Comparison of ENCODE assay signal across 1 cellular context in the genomic region with DNA sequence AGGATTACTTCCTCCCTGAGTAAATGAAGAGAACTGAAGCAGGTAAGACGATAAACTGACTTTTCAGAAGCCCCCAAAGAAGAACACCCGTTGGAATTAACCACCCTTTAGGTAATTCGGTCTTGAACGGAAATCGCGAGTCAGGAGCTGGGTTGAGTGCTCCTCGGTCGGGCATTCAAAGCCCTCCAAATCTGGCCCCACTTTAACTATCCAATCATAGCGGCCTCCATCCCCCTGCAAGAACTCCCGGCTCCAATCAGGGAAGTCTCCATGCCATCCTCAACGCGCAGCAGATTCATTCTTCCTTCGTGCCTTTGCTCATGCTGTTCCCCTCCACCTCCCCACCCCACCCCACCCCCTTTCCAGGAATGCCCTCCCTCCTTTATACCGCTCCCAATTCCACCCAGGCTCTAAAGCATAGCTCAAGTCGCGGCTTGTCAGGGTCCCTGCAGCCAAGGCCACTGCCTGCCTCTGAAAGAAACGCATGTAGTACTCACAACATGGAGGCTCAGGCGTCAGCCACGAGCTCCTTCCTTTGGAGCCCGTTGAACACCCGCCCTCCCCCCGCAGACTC.
TF ChIP-seq lines count a peak whose summit lies in the region.

No MANE protein-coding gene starts in this region.

TF ChIP-seq in HEK293, 187 proteins besides CTCF, POLR2A, EP300 and RAD21 (continued from another document and continues in another):
- TF ChIP-seq, protein P1, sequence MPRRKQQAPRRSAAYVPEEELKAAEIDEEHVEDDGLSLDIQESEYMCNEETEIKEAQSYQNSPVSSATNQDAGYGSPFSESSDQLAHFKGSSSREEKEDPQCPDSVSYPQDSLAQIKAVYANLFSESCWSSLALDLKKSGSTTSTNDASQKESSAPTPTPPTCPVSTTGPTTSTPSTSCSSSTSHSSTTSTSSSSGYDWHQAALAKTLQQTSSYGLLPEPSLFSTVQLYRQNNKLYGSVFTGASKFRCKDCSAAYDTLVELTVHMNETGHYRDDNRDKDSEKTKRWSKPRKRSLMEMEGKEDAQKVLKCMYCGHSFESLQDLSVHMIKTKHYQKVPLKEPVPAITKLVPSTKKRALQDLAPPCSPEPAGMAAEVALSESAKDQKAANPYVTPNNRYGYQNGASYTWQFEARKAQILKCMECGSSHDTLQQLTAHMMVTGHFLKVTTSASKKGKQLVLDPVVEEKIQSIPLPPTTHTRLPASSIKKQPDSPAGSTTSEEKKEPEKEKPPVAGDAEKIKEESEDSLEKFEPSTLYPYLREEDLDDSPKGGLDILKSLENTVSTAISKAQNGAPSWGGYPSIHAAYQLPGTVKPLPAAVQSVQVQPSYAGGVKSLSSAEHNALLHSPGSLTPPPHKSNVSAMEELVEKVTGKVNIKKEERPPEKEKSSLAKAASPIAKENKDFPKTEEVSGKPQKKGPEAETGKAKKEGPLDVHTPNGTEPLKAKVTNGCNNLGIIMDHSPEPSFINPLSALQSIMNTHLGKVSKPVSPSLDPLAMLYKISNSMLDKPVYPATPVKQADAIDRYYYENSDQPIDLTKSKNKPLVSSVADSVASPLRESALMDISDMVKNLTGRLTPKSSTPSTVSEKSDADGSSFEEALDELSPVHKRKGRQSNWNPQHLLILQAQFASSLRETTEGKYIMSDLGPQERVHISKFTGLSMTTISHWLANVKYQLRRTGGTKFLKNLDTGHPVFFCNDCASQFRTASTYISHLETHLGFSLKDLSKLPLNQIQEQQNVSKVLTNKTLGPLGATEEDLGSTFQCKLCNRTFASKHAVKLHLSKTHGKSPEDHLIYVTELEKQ (tag by site-specific recombination; IDR thresholded peaks at IDR 0.05; ENCODE audit: borderline replicate concordance), result no peak
- peak; percentile 80 for TF ChIP-seq ZNF335 (tag by site-specific recombination; conservative IDR thresholded peaks at IDR 0.05)
- TF ChIP-seq ZNF513 (tag by site-specific recombination; IDR thresholded peaks at IDR 0.05), result peak; percentile 62; the same call in 1 of the 2 replicates
- no peak for TF ChIP-seq ZNF529 (tag by site-specific recombination; IDR thresholded peaks at IDR 0.05; ENCODE audit: insufficient replicate concordance)
- peak; percentile 63 for TF ChIP-seq ZBTB8A (tag by site-specific recombination; IDR thresholded peaks at IDR 0.05)
- TF ChIP-seq ZNF600 (tag by site-specific recombination; IDR thresholded peaks at IDR 0.05), result no peak
- no peak for TF ChIP-seq ZNF521 (tag by site-specific recombination; IDR thresholded peaks at IDR 0.05)
- TF ChIP-seq ZNF544 (tag by site-specific recombination; IDR thresholded peaks at IDR 0.05), result no peak
- TF ChIP-seq, protein P2, sequence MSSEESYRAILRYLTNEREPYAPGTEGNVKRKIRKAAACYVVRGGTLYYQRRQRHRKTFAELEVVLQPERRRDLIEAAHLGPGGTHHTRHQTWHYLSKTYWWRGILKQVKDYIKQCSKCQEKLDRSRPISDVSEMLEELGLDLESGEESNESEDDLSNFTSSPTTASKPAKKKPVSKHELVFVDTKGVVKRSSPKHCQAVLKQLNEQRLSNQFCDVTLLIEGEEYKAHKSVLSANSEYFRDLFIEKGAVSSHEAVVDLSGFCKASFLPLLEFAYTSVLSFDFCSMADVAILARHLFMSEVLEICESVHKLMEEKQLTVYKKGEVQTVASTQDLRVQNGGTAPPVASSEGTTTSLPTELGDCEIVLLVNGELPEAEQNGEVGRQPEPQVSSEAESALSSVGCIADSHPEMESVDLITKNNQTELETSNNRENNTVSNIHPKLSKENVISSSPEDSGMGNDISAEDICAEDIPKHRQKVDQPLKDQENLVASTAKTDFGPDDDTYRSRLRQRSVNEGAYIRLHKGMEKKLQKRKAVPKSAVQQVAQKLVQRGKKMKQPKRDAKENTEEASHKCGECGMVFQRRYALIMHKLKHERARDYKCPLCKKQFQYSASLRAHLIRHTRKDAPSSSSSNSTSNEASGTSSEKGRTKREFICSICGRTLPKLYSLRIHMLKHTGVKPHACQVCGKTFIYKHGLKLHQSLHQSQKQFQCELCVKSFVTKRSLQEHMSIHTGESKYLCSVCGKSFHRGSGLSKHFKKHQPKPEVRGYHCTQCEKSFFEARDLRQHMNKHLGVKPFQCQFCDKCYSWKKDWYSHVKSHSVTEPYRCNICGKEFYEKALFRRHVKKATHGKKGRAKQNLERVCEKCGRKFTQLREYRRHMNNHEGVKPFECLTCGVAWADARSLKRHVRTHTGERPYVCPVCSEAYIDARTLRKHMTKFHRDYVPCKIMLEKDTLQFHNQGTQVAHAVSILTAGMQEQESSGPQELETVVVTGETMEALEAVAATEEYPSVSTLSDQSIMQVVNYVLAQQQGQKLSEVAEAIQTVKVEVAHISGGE (tag by site-specific recombination; conservative IDR thresholded peaks at IDR 0.05; ENCODE audit: low read depth), result peak; percentile 46; the same call in 1 of the 2 replicates
- TF ChIP-seq ZXDB (tag by site-specific recombination; IDR thresholded peaks at IDR 0.05), result 0 out of 2 replicates have a peak, but pooled peaks have one; percentile 33
- peak; percentile 34; the same call in 1 of the 2 replicates for TF ChIP-seq BCL6B (tag by site-specific recombination; IDR thresholded peaks at IDR 0.05)
- TF ChIP-seq YY2 (tag by site-specific recombination; IDR thresholded peaks at IDR 0.05), result no peak
- TF ChIP-seq ZNF791 (tag by site-specific recombination; IDR thresholded peaks at IDR 0.05), result no peak
- peak; percentile 73 for TF ChIP-seq SP2 (tag by site-specific recombination; IDR thresholded peaks at IDR 0.05)
- TF ChIP-seq ZNF302 (tag by site-specific recombination; IDR thresholded peaks at IDR 0.05; ENCODE audit: low read depth), result no peak
- TF ChIP-seq ZNF623 (tag by site-specific recombination; IDR thresholded peaks at IDR 0.05), result no peak
- no peak for TF ChIP-seq ZNF792 (tag by site-specific recombination; IDR thresholded peaks at IDR 0.05)
- no peak for TF ChIP-seq ZNF248 (tag by site-specific recombination; IDR thresholded peaks at IDR 0.05)
- TF ChIP-seq GLI4 (tag by site-specific recombination; IDR thresholded peaks at IDR 0.05), result no peak
- no peak for TF ChIP-seq ZIC2 (tag by site-specific recombination; IDR thresholded peaks at IDR 0.05)
- peak; percentile 27 for TF ChIP-seq SP3 (tag by site-specific recombination; IDR thresholded peaks at IDR 0.05)
- TF ChIP-seq ZBTB7A (tag by site-specific recombination; IDR thresholded peaks at IDR 0.05; ENCODE audit: low read depth), result no peak
- no peak for TF ChIP-seq ZNF555 (tag by site-specific recombination; conservative IDR thresholded peaks at IDR 0.05)
- TF ChIP-seq KLF8 (tag by site-specific recombination; IDR thresholded peaks at IDR 0.05), result no peak
- no peak for TF ChIP-seq ZNF624 (tag by site-specific recombination; IDR thresholded peaks at IDR 0.05)
- no peak for TF ChIP-seq ZSCAN16 (tag by site-specific recombination; IDR thresholded peaks at IDR 0.05)
- no peak for TF ChIP-seq ZNF626 (tag by site-specific recombination; IDR thresholded peaks at IDR 0.05)
- no peak for TF ChIP-seq ZNF324 (tag by site-specific recombination; IDR thresholded peaks at IDR 0.05)
- TF ChIP-seq ZNF266 (tag by site-specific recombination; IDR thresholded peaks at IDR 0.05; ENCODE audit: low read depth), result no peak
- TF ChIP-seq ZNF37A (tag by site-specific recombination; IDR thresholded peaks at IDR 0.05), result no peak
- TF ChIP-seq ZNF362 (tag by site-specific recombination; IDR thresholded peaks at IDR 0.05), result no peak
- TF ChIP-seq, protein P3, sequence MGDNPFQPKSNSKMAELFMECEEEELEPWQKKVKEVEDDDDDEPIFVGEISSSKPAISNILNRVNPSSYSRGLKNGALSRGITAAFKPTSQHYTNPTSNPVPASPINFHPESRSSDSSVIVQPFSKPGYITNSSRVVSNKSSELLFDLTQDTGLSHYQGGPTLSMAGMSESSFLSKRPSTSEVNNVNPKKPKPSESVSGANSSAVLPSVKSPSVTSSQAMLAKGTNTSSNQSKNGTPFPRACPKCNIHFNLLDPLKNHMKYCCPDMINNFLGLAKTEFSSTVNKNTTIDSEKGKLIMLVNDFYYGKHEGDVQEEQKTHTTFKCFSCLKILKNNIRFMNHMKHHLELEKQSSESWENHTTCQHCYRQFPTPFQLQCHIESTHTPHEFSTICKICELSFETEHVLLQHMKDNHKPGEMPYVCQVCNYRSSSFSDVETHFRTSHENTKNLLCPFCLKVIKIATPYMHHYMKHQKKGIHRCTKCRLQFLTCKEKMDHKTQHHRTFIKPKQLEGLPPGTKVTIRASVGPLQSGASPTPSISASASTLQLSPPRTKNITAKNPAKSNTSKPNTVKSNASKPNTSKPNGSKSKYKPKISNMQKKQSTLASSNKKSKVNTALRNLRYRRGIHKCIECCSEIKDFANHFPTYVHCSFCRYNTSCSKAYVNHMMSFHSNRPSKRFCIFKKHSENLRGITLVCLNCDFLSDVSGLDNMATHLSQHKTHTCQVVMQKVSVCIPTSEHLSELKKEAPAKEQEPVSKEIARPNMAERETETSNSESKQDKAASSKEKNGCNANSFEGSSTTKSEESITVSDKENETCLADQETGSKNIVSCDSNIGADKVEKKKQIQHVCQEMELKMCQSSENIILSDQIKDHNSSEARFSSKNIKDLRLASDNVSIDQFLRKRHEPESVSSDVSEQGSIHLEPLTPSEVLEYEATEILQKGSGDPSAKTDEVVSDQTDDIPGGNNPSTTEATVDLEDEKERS (tag by site-specific recombination; IDR thresholded peaks at IDR 0.05), result no peak
- no peak for TF ChIP-seq ZNF654 (tag by site-specific recombination; IDR thresholded peaks at IDR 0.05; ENCODE audit: low read depth)
- no peak for TF ChIP-seq ZNF830 (tag by site-specific recombination; IDR thresholded peaks at IDR 0.05; ENCODE audit: low read depth)
- no peak for TF ChIP-seq ZNF416 (tag by site-specific recombination; IDR thresholded peaks at IDR 0.05)
- TF ChIP-seq KLF1 (tag by site-specific recombination; IDR thresholded peaks at IDR 0.05), result no peak
- TF ChIP-seq, protein P4, sequence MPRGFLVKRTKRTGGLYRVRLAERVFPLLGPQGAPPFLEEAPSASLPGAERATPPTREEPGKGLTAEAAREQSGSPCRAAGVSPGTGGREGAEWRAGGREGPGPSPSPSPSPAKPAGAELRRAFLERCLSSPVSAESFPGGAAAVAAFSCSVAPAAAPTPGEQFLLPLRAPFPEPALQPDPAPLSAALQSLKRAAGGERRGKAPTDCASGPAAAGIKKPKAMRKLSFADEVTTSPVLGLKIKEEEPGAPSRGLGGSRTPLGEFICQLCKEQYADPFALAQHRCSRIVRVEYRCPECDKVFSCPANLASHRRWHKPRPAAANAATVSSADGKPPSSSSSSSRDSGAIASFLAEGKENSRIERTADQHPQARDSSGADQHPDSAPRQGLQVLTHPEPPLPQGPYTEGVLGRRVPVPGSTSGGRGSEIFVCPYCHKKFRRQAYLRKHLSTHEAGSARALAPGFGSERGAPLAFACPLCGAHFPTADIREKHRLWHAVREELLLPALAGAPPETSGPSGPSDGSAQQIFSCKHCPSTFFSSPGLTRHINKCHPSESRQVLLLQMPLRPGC (tag by site-specific recombination; IDR thresholded peaks at IDR 0.05), result no peak
- TF ChIP-seq ZFP69B (tag by site-specific recombination; IDR thresholded peaks at IDR 0.05), result no peak
- TF ChIP-seq ZNF473 (tag by site-specific recombination; IDR thresholded peaks at IDR 0.05), result no peak
- TF ChIP-seq SCRT1 (tag by site-specific recombination; IDR thresholded peaks at IDR 0.05; ENCODE audit: borderline replicate concordance), result no peak
- no peak; the same call in 1 of the 2 replicates for TF ChIP-seq GLIS2 (tag by site-specific recombination; IDR thresholded peaks at IDR 0.05)
- peak; percentile 63; the same call in 1 of the 2 replicates for TF ChIP-seq ZEB2 (tag by site-specific recombination; IDR thresholded peaks at IDR 0.05)
- TF ChIP-seq SALL2 (tag by site-specific recombination; IDR thresholded peaks at IDR 0.05; ENCODE audit: borderline replicate concordance), result no peak
- no peak for TF ChIP-seq TCF7L2 (IDR thresholded peaks at IDR 0.05; ENCODE audit: borderline replicate concordance, low read depth, low read length)
- no peak for TF ChIP-seq EGR2 (tag by site-specific recombination; IDR thresholded peaks at IDR 0.05; ENCODE audit: low read depth)
- TF ChIP-seq ZNF549 (tag by site-specific recombination; IDR thresholded peaks at IDR 0.05), result no peak
- no peak for TF ChIP-seq ZNF211 (tag by site-specific recombination; IDR thresholded peaks at IDR 0.05; ENCODE audit: low read depth)
- no peak for TF ChIP-seq ZNF112 (tag by site-specific recombination; IDR thresholded peaks at IDR 0.05)
- no peak for TF ChIP-seq ZNF558 (tag by site-specific recombination; IDR thresholded peaks at IDR 0.05)
